ENCODE assay signal across 13 cellular contexts in genomic region chr14:34330846-34331245, GRCh38.
DNase-seq lines count a peak whose midpoint lies in the region; ATAC-seq, FAIRE-seq and TF ChIP-seq lines count a peak whose summit lies in the region.
"Had no signal": no experiment of that assay in that cellular context is flagged by ENCODE, and none has a peak within 500 bp of the region (broad histone marks: within the 10 kb centered on the region; RNA-seq: fewer than 3 reads in every experiment).

No MANE protein-coding gene starts in this region.

- H3K27me3 ChIP-seq in GM12878 (replicated peaks in 1 of 2; ENCODE audit: control insufficient read depth in 2 of 2, insufficient read depth in 2 of 2, low read length in 1 of 2): no peaks in the 10 kb centered on the region
- no peaks in the 10 kb centered on the region for H3K27me3 ChIP-seq in stomach smooth muscle (ENCODE audit: control insufficient read depth in 1 of 2, insufficient read depth in 2 of 2, low read length in 2 of 2)
- H3K27me3 ChIP-seq: BLaER1 treated with 17β-estradiol and CSF1 and Interleukin-3, amounts not matched to agents 10 nM and 100 nM had no signal

- TF ChIP-seq POLR2A in A549 (IDR thresholded peaks at IDR 0.05; ENCODE audit: low read length) (no peak), GM12878 (IDR thresholded peaks at IDR 0.05; ENCODE audit: low read depth, low read length) (no peak)

- TF ChIP-seq EP300 in A549 (IDR thresholded peaks at IDR 0.05): no peak
- TF ChIP-seq EP300 in GM12878 (IDR thresholded peaks at IDR 0.05; ENCODE audit: borderline replicate concordance in 1 of 2, control insufficient read depth in 1 of 2, low read depth in 2 of 2, low read length in 2 of 2): no peak

- H4K20me1 ChIP-seq in OCI-LY7 (ENCODE audit: insufficient read depth, low read length) (no peaks in the 10 kb centered on the region), GM12878 (ENCODE audit: control insufficient read depth, insufficient read depth) (no peaks in the 10 kb centered on the region)
- H4K20me1 ChIP-seq: BLaER1 treated with 17β-estradiol and CSF1 and Interleukin-3, amounts not matched to agents 10 nM and 100 nM had no signal

- H3K9ac ChIP-seq in GM12878 (ENCODE audit: control insufficient read depth, insufficient read depth, low read length) (no peak overlapping the region), stomach smooth muscle (ENCODE audit: low read length in 2 of 2) (no peak overlapping the region)
- H3K9ac ChIP-seq: BLaER1 treated with 17β-estradiol and CSF1 and Interleukin-3, amounts not matched to agents 10 nM and 100 nM had no signal

- H3K9me2 ChIP-seq in OCI-LY7 (ENCODE audit: insufficient read depth, low read length): no peaks in the 10 kb centered on the region

- no peak for FAIRE-seq in A549 (lab: Jason Lieb, UNC)
- no peak for FAIRE-seq in GM12878 (lab: Jason Lieb, UNC)
- no peak for FAIRE-seq in D721Med (lab: Jason Lieb, UNC)
- FAIRE-seq: GM12891 had no signal

- peak overlapping the region; percentile 66 to 83; a peak in 2 of 6 replicates for H3K27ac ChIP-seq in A549
- H3K27ac ChIP-seq in OCI-LY7 (ENCODE audit: low read depth, low read length, poor library complexity, severe bottlenecking): no peak overlapping the region
- no peak overlapping the region for H3K27ac ChIP-seq in GM12878 (ENCODE audit: control insufficient read depth, insufficient read depth)
- peak overlapping the region; percentile 25 for H3K27ac ChIP-seq in stomach smooth muscle (ENCODE audit: low read length)
- H3K27ac ChIP-seq: BLaER1 treated with 17β-estradiol and CSF1 and Interleukin-3, amounts not matched to agents 10 nM and 100 nM had no signal

- DNase-seq in A549 (ENCODE audit: low read depth in 1 of 2, low spot score in 1 of 2) (no peak), OCI-LY7 (ENCODE audit: low spot score) (no peak), GM12878 (ENCODE audit: low read depth, low spot score) (no peak), D721Med (ENCODE audit: insufficient read length, low spot score) (no peak), NCI-H187 (lab: John Stamatoyannopoulos, UW) (no peak), NCI-H2107 (lab: John Stamatoyannopoulos, UW) (no peak)
- DNase-seq: 8988T; CD4-positive, CD25-positive, alpha-beta regulatory T cell; HFFc6 had no signal

- no peaks in the 10 kb centered on the region for H3K36me3 ChIP-seq in OCI-LY7 (ENCODE audit: insufficient read depth, low read length)
- no peaks in the 10 kb centered on the region for H3K36me3 ChIP-seq in GM12878 (ENCODE audit: control insufficient read depth in 2 of 2, insufficient read depth in 2 of 2, low read length in 1 of 2)
- no peaks in the 10 kb centered on the region for H3K36me3 ChIP-seq in stomach smooth muscle (ENCODE audit: control insufficient read depth in 2 of 2, insufficient read depth in 2 of 2, low read length in 2 of 2)
- H3K36me3 ChIP-seq: BLaER1 treated with 17β-estradiol and CSF1 and Interleukin-3, amounts not matched to agents 10 nM and 100 nM had no signal

- SMC1A ChIA-PET in GM12878 (lab: Charles Lee; ENCODE audit: uncharacterized antibody, unreplicated experiment): interaction anchor here (1.0 to 2.2 kb wide), 5 partner anchors 14 to 167 kb away, joined by 3 to 19 read pairs (median 7); no protein-coding TSS in a partner anchor

- 0% methylated on average over 1 of the region's 1 CpG for WGBS in A549 (ENCODE audit: missing lambda C conversion rate)
- WGBS in GM12878 (ENCODE audit: insufficient coverage, insufficient replicate concordance, low lambda C conversion rate, missing lambda C conversion rate): 0% methylated on average over 1 of the region's 1 CpG

- peaks cover 23% of the 10 kb centered on the region for H3K4me1 ChIP-seq in A549
- H3K4me1 ChIP-seq in OCI-LY7 (ENCODE audit: insufficient read depth, low read length, poor library complexity, severe bottlenecking): peaks cover 20% of the 10 kb centered on the region
- peaks cover 15% of the 10 kb centered on the region for H3K4me1 ChIP-seq in GM12878 (ENCODE audit: control insufficient read depth, insufficient read depth, low read length)
- peaks cover 10% of the 10 kb centered on the region for H3K4me1 ChIP-seq in stomach smooth muscle (ENCODE audit: control insufficient read depth, insufficient read depth, low read length)

- RAD21 ChIA-PET in GM12878 (lab: Charles Lee; ENCODE audit: unreplicated experiment): interaction anchor here (0.7 to 2.6 kb wide), 5 partner anchors 105 to 224 kb away, joined by 3 to 19 read pairs (median 6); no protein-coding TSS in a partner anchor

- H3K4me2 ChIP-seq in A549: no peak overlapping the region; the same call in 2 of the 3 replicates
- H3K4me2 ChIP-seq in OCI-LY7 (ENCODE audit: low read length): no peak overlapping the region
- no peak overlapping the region for H3K4me2 ChIP-seq in GM12878 (ENCODE audit: control insufficient read depth, insufficient read depth)
- H3K4me2 ChIP-seq: BLaER1 treated with 17β-estradiol and CSF1 and Interleukin-3, amounts not matched to agents 10 nM and 100 nM had no signal

- POLR2A ChIA-PET in A549 (lab: Yijun Ruan, JAX) (no interaction called here), OCI-LY7 (lab: Charles Lee) (no interaction called here), GM12878 (lab: Charles Lee) (interaction anchor here (1.1 kb wide), 1 partner anchor 166 kb away, joined by 3 read pairs; no protein-coding TSS in a partner anchor)

- TF ChIP-seq CTCF in A549 (IDR thresholded peaks at IDR 0.05) (no peak), OCI-LY7 (conservative IDR thresholded peaks at IDR 0.05; ENCODE audit: low read length) (no peak), GM12878 (IDR thresholded peaks at IDR 0.05 in 2 of 3, conservative IDR thresholded peaks at IDR 0.05 in 1 of 3; ENCODE audit: control insufficient read depth in 2 of 3, extremely low read depth in 1 of 3, insufficient read depth in 1 of 3, low read depth in 3 of 3, low read length in 3 of 3) (no peak), D721Med (IDR thresholded peaks at IDR 0.05; ENCODE audit: insufficient read depth, missing control alignments) (no peak)

- no peak for TF ChIP-seq RAD21 in A549 (conservative IDR thresholded peaks at IDR 0.05 in 1 of 2, IDR thresholded peaks at IDR 0.05 in 1 of 2)
- TF ChIP-seq RAD21 in GM12878 (IDR thresholded peaks at IDR 0.05; ENCODE audit: insufficient read depth, low read depth, low read length): no peak

- intact Hi-C loops in OCI-LY7 (cut with micrococcal nuclease; ENCODE audit: unreplicated experiment) (loop anchor here (1.0 kb wide), 1 partner anchor 167 kb away; no protein-coding TSS in a partner anchor), GM12878 (cut with micrococcal nuclease; ENCODE audit: unreplicated experiment) (loop anchor here (1.0 to 5.0 kb wide), 4 partner anchors 131 to 1091 kb away; partner anchors contain the start of genes EAPP and SPTSSA)

- H3K4me3 ChIP-seq in A549: no peak overlapping the region
- no peak overlapping the region for H3K4me3 ChIP-seq in OCI-LY7 (ENCODE audit: low read depth, low read length, poor library complexity, severe bottlenecking)
- H3K4me3 ChIP-seq in GM12878: no peak overlapping the region
- H3K4me3 ChIP-seq in stomach smooth muscle (ENCODE audit: low read length in 2 of 2): no peak overlapping the region
- H3K4me3 ChIP-seq: BLaER1 treated with 17β-estradiol and CSF1 and Interleukin-3, amounts not matched to agents 10 nM and 100 nM had no signal

- H3K79me2 ChIP-seq in OCI-LY7 (ENCODE audit: insufficient read depth, low read depth, low read length) (no peaks in the 10 kb centered on the region), GM12878 (ENCODE audit: control insufficient read depth, insufficient read depth, low read length) (no peaks in the 10 kb centered on the region)

- CTCF ChIA-PET in A549 (lab: Yijun Ruan, JAX) (interaction anchor here (0.9 to 5.4 kb wide), 19 partner anchors 9 to 206 kb away, joined by 3 to 104 read pairs (median 6); no protein-coding TSS in a partner anchor), OCI-LY7 (lab: Charles Lee; ENCODE audit: unreplicated experiment) (interaction anchor here (0.7 kb wide), 1 partner anchor 33 kb away, joined by 3 read pairs; no protein-coding TSS in a partner anchor), GM12878 (lab: Yijun Ruan, JAX) (interaction anchor here (0.6 to 2.8 kb wide), 13 partner anchors 8 to 494 kb away, joined by 3 to 28 read pairs (median 5); no protein-coding TSS in a partner anchor)

- ATAC-seq in A549: no peak
- ATAC-seq in GM12878: no peak
- no peak for ATAC-seq in GM18858 (IDR thresholded peaks at IDR 0.05; ENCODE audit: unreplicated experiment)

- in situ Hi-C loops in GM12878 (cut with MboI): loop anchor here (25.0 kb wide), 1 partner anchor 1081 kb away; the partner anchor contains the start of gene NFKBIA

- H2AFZ ChIP-seq in OCI-LY7 (ENCODE audit: low read length) (peak overlapping the region; percentile 97; the same call in 1 of the 2 replicates), GM12878 (ENCODE audit: control insufficient read depth, low read depth, low read length) (peak overlapping the region; percentile 95; the same call in 1 of the 2 replicates)

- H3K9me3 ChIP-seq in A549 (no peaks in the 10 kb centered on the region), OCI-LY7 (ENCODE audit: low read length) (no peaks in the 10 kb centered on the region), GM12878 (replicated peaks; ENCODE audit: control insufficient read depth, insufficient read depth, low read length) (no peaks in the 10 kb centered on the region; the same call in 2 of the 3 replicates), stomach smooth muscle (ENCODE audit: control insufficient read depth in 2 of 2, low read length in 2 of 2) (no peaks in the 10 kb centered on the region)
- H3K9me3 ChIP-seq: BLaER1 treated with 17β-estradiol and CSF1 and Interleukin-3, amounts not matched to agents 10 nM and 100 nM had no signal

- BruUV-seq in OCI-LY7 (replicated peaks; lab: Mats Ljungman, UMichigan): no TSS peak
- BruUV-seq in GM12878 (replicated peaks; lab: Mats Ljungman, UMichigan): no TSS peak

TF ChIP-seq in A549, 52 proteins besides CTCF, POLR2A, EP300 and RAD21 (continues in another document):
- TF ChIP-seq CBX8 (IDR thresholded peaks at IDR 0.05) (no peak), POLR2AphosphoS2 (conservative IDR thresholded peaks at IDR 0.05; ENCODE audit: low read length) (no peak), NPAS2 (CRISPR knock-in tag; IDR thresholded peaks at IDR 0.05; ENCODE audit: borderline replicate concordance) (no peak), HDAC2 (IDR thresholded peaks at IDR 0.05) (no peak), FOSL2 (IDR thresholded peaks at IDR 0.05) (no peak), FOSL2 (CRISPR knock-in tag; IDR thresholded peaks at IDR 0.05) (no peak), CHD2 (IDR thresholded peaks at IDR 0.05; ENCODE audit: low read length, partially characterized antibody) (no peak)

TF ChIP-seq in GM12878, 131 proteins besides CTCF, POLR2A, EP300 and RAD21 (continues in another document):
- TF ChIP-seq MEF2A (IDR thresholded peaks at IDR 0.05; ENCODE audit: insufficient read depth, low read depth, low read length) (no peak), PAX8 (IDR thresholded peaks at IDR 0.05) (no peak), NBN (IDR thresholded peaks at IDR 0.05) (no peak), WRNIP1 (IDR thresholded peaks at IDR 0.05; ENCODE audit: borderline replicate concordance, low read depth, low read length) (no peak), ZBED1 (IDR thresholded peaks at IDR 0.05; ENCODE audit: borderline replicate concordance) (no peak)

Comparison
In these comparisons a context has a peak if more than half of its experiments do, and no peak if none do; other contexts are left out.
1. H3K27ac ChIP-seq: peak in A549 (2 of 2) and stomach smooth muscle (single experiment); none in OCI-LY7 (single experiment) and GM12878 (single experiment).